9 cellular contexts compared by ENCODE assay signal in genomic region chr3:183427206-183428139, GRCh38. TPM values are rescaled to one million over a fixed set of nuclear protein-coding genes. Genes with fewer than 3 reads are reported as not detected.
DNase-seq lines count a peak whose midpoint lies in the region; ATAC-seq, FAIRE-seq and TF ChIP-seq lines count a peak whose summit lies in the region.
"Had no signal": no experiment of that assay in that cellular context is flagged by ENCODE, and none has a peak within 500 bp of the region (broad histone marks: within the 10 kb centered on the region; RNA-seq: fewer than 3 reads in every experiment).

No MANE protein-coding gene starts in this region.

- TF ChIP-seq POLR2A in NB4 (IDR thresholded peaks at IDR 0.05; ENCODE audit: extremely low read depth, insufficient read length), result no peak

- POLR2A ChIA-PET in naive thymus-derived CD8-positive, alpha-beta T cell (lab: Charles Lee), result interaction anchor here (0.6 kb wide), 1 partner anchor 12 kb away, joined by 3 read pairs; no protein-coding TSS in a partner anchor

- peak; percentile 74 for DNase-seq in G401 (ENCODE audit: low spot score)
- DNase-seq in NB4 (ENCODE audit: low read depth), result no peak
- DNase-seq in naive thymus-derived CD8-positive, alpha-beta T cell, result no peak
- no peak for DNase-seq in D721Med (ENCODE audit: insufficient read length, low spot score)
- no peak for DNase-seq in T1000 (lab: John Stamatoyannopoulos, UW)
- DNase-seq in activated naive CD4-positive, alpha-beta T cell treated with anti-CD3 and anti-CD28 coated beads, Interleukin-2, amount 50 U/mL, for 16 hours, result no peak

- peak overlapping the region; percentile 39 for H3K27ac ChIP-seq in cingulate gyrus (ENCODE audit: low read depth, low read length)

- H3K27ac Mint-ChIP-seq in naive thymus-derived CD8-positive, alpha-beta T cell, result peak overlapping the region in 3 of 10 donors; percentile 3 to 50 (median 5)

- H3K9me3 Mint-ChIP-seq in naive thymus-derived CD8-positive, alpha-beta T cell, result peaks cover 0 to under 1% (median under 1%) of the 10 kb centered on the region in 9 donors

- H3K4me1 Mint-ChIP-seq in naive thymus-derived CD8-positive, alpha-beta T cell, result peaks cover 3 to 19% (median 15%) of the 10 kb centered on the region in 4 donors

- peaks cover 0 to 7% (median 0%) of the 10 kb centered on the region in 5 donors for H3K27me3 Mint-ChIP-seq in naive thymus-derived CD8-positive, alpha-beta T cell

- no peaks in the 10 kb centered on the region for H3K36me3 Mint-ChIP-seq in naive thymus-derived CD8-positive, alpha-beta T cell

- no peak for FAIRE-seq in D721Med (lab: Jason Lieb, UNC)
- FAIRE-seq: TTC549 had no signal

- no peak for TF ChIP-seq CTCF in NB4 (IDR thresholded peaks at IDR 0.05; ENCODE audit: low read depth, low read length)
- no peak for TF ChIP-seq CTCF in D721Med (IDR thresholded peaks at IDR 0.05; ENCODE audit: insufficient read depth, missing control alignments)

- H3K4me3 ChIP-seq in NB4 (ENCODE audit: low read depth, low read length), result peak overlapping the region; percentile 50

- H3K4me3 Mint-ChIP-seq in naive thymus-derived CD8-positive, alpha-beta T cell, result peak overlapping the region; percentile 74 to 91 (median 82)

- in situ Hi-C loops in G401 (cut with HindIII; ENCODE audit: low sequenced_read_pairs), result no loop called here

- ATAC-seq in naive thymus-derived CD8-positive, alpha-beta T cell, result peak in 1 of 2 donors; percentile 21
- no peak for ATAC-seq in HG03378 (IDR thresholded peaks at IDR 0.05; ENCODE audit: unreplicated experiment)

RNA-seq across cellular contexts. Expression of gene MCF2L2, which starts 0.9 kb away (rescaled TPM):
- total RNA-seq in G401 (2014; rRNA removed; shearing (Covaris generic)), result 0.31 and 2.6 TPM in 2 replicates
- 1 to 10 TPM; 1.3 to 2.5 TPM for total RNA-seq in naive thymus-derived CD8-positive, alpha-beta T cell
- under 1 TPM; 0.06 to 0.17 (median 0.14) TPM for polyA plus RNA-seq in naive thymus-derived CD8-positive, alpha-beta T cell
